8 cellular contexts compared by ENCODE assay signal in genomic region chr4:13546855-13547562, GRCh38. TPM values are rescaled to one million over a fixed set of nuclear protein-coding genes. Genes with fewer than 3 reads are reported as not detected.
DNase-seq lines count a peak whose midpoint lies in the region; FAIRE-seq and TF ChIP-seq lines count a peak whose summit lies in the region.

No MANE protein-coding gene starts in this region.

- peak overlapping the region; percentile 64; the same call in 1 of the 2 replicates for H2BK12ac ChIP-seq in H1 (ENCODE audit: low read depth, low read length)

- H4K8ac ChIP-seq in H1 (ENCODE audit: extremely low read depth, insufficient read depth, low read length), result no peak overlapping the region; the same call in 1 of the 2 replicates

- no peak overlapping the region for H2BK120ac ChIP-seq in H1 (replicated peaks; ENCODE audit: low read depth, low read length)

- H2BK15ac ChIP-seq in H1 (ENCODE audit: low read length), result no peak overlapping the region; the same call in 1 of the 2 replicates

- H3K27ac ChIP-seq in Karpas-422 (ENCODE audit: low read length) (no peak overlapping the region), H1 (ENCODE audit: low read depth, low read length) (no peak overlapping the region), osteoblast (ENCODE audit: low read depth, low read length) (no peak overlapping the region)

- no peak overlapping the region; the same call in 1 of the 2 replicates for H2BK5ac ChIP-seq in H1 (ENCODE audit: low read depth, low read length)

- no peak overlapping the region for H3K56ac ChIP-seq in H1 (replicated peaks; ENCODE audit: insufficient read length, low read depth, low read length)

- H3K9me2 ChIP-seq in Karpas-422 (replicated peaks; ENCODE audit: insufficient read depth, low read length), result no peaks in the 10 kb centered on the region

- CTCF ChIA-PET in GM10248 (lab: Yijun Ruan, JAX), result interaction anchor here (1.0 to 4.0 kb wide), 5 partner anchors 10 to 822 kb away, joined by 3 to 13 read pairs (median 7); no protein-coding TSS in a partner anchor
- CTCF ChIA-PET in H1 (lab: Charles Lee; ENCODE audit: partially characterized antibody), result interaction anchor here (1.1 to 3.4 kb wide), 5 partner anchors 16 to 818 kb away, joined by 4 to 13 read pairs (median 5); no protein-coding TSS in a partner anchor

- H3K27me3 ChIP-seq in Karpas-422 (ENCODE audit: low read length) (no peaks in the 10 kb centered on the region; the same call in 1 of the 2 replicates), H1 (replicated peaks in 1 of 4; ENCODE audit: control insufficient read depth in 3 of 4, extremely low read depth in 1 of 4, insufficient read depth in 3 of 4, low read length in 3 of 4) (peaks cover 48 to 81% (median 61%) of the 10 kb centered on the region in 4 experiments), osteoblast (ENCODE audit: insufficient read depth, low read length) (peaks cover 43% of the 10 kb centered on the region)

- no peak overlapping the region for H4K5ac ChIP-seq in H1 (ENCODE audit: insufficient read length, low read depth, low read length)

- peak overlapping the region; percentile 17 for H4K91ac ChIP-seq in H1 (replicated peaks; ENCODE audit: insufficient read length, low read length)

- no peak for TF ChIP-seq EP300 in H1 (IDR thresholded peaks at IDR 0.05; ENCODE audit: borderline replicate concordance in 1 of 2, low read depth in 2 of 2, low read length in 2 of 2)

- no peak overlapping the region for H3K4ac ChIP-seq in H1 (replicated peaks; ENCODE audit: insufficient read length, low read depth, low read length)

- H3K9me3 ChIP-seq in Karpas-422 (ENCODE audit: low read length) (no peaks in the 10 kb centered on the region), H1 (ENCODE audit: insufficient read depth in 2 of 2, low read depth in 1 of 2, low read length in 1 of 2) (no peaks in the 10 kb centered on the region), osteoblast (ENCODE audit: low read depth, low read length) (no peaks in the 10 kb centered on the region)

- TF ChIP-seq CTCF in GM10248 (IDR thresholded peaks at IDR 0.05; ENCODE audit: control extremely low read depth, extremely low read depth, low read depth, missing control alignments) (no peak), H1 (IDR thresholded peaks at IDR 0.05; ENCODE audit: control extremely low read depth in 1 of 3, insufficient read depth in 1 of 3, low read depth in 1 of 3, low read length in 3 of 3) (no peak), osteoblast (IDR thresholded peaks at IDR 0.05; ENCODE audit: extremely low read depth, low read depth, low read length) (no peak)

- no peaks in the 10 kb centered on the region for H3K36me3 ChIP-seq in Karpas-422 (ENCODE audit: insufficient read depth, low read length)
- peaks cover 0 to 11% (median 0%) of the 10 kb centered on the region in 4 experiments; a peak in 1 of 8 replicates for H3K36me3 ChIP-seq in H1 (ENCODE audit: control insufficient read depth in 2 of 4, insufficient read depth in 4 of 4, low read length in 3 of 4)
- H3K36me3 ChIP-seq in osteoblast (ENCODE audit: insufficient read depth, low read length), result no peaks in the 10 kb centered on the region

- H3K18ac ChIP-seq in H1 (ENCODE audit: extremely low read depth, low read length), result peak overlapping the region; percentile 32; the same call in 1 of the 2 replicates

- no peak overlapping the region for H3K23ac ChIP-seq in H1 (ENCODE audit: insufficient read length)

- no peak for FAIRE-seq in H1 (lab: Jason Lieb, UNC)

- 4% methylated on average over 55 of the region's 62 CpGs; no CpG with 5 or more reads in 1 of the 2 experiments for WGBS in H1 (ENCODE audit: extremely low coverage in 1 of 2, insufficient coverage in 1 of 2, insufficient read length in 1 of 2, insufficient replicate concordance in 2 of 2, low coverage in 1 of 2, low lambda C conversion rate in 2 of 2, missing lambda C conversion rate in 1 of 2), 2 experiments

- POLR2A ChIA-PET in GM10248 (lab: Yijun Ruan, JAX), result no interaction called here
- POLR2A ChIA-PET in H1 (lab: Charles Lee; ENCODE audit: partially characterized antibody), result interaction anchor here (1.1 kb wide), 1 partner anchor 17 kb away, joined by 5 read pairs; no protein-coding TSS in a partner anchor

- H3K79me1 ChIP-seq in H1 (ENCODE audit: low read depth, low read length), result no peaks in the 10 kb centered on the region

- DNase-seq in GM10248 (ENCODE audit: extremely low spot score) (peak; percentile 33), Karpas-422 (no peak), H1 (ENCODE audit: low read depth in 1 of 2, low spot score in 2 of 2) (peak in 1 of 2 experiments; percentile 84), osteoblast (ENCODE audit: insufficient read length, low spot score, missing footprints) (peak; percentile 81), H4 (ENCODE audit: low spot score) (no peak), cerebellar nuclear complex (lab: John Stamatoyannopoulos, UW) (no peak), putamen (ENCODE audit: low spot score) (no peak), occipital lobe (lab: John Stamatoyannopoulos, UW) (no peak)

- H2BK20ac ChIP-seq in H1 (ENCODE audit: low read length), result no peak overlapping the region

- H4K20me1 ChIP-seq in Karpas-422 (ENCODE audit: insufficient read depth, low read depth, low read length), result no peaks in the 10 kb centered on the region
- H4K20me1 ChIP-seq in H1 (replicated peaks in 1 of 2; ENCODE audit: control insufficient read depth in 1 of 2, insufficient read depth in 2 of 2, low read length in 2 of 2), result peaks cover 4% of the 10 kb centered on the region in 2 experiments
- no peaks in the 10 kb centered on the region for H4K20me1 ChIP-seq in osteoblast (ENCODE audit: insufficient read depth, low read length)

- H3K79me2 ChIP-seq in Karpas-422 (ENCODE audit: low read length) (no peaks in the 10 kb centered on the region), H1 (ENCODE audit: control insufficient read depth in 1 of 2, insufficient read depth in 2 of 2, low read length in 2 of 2) (no peaks in the 10 kb centered on the region), osteoblast (ENCODE audit: insufficient read depth, low read length) (no peaks in the 10 kb centered on the region)

- H2AFZ ChIP-seq in Karpas-422 (ENCODE audit: low read length) (peak overlapping the region; percentile 79), H1 (ENCODE audit: low read length) (peak overlapping the region; percentile 38; the same call in 1 of the 2 replicates), osteoblast (ENCODE audit: low read length) (peak overlapping the region; percentile 32)

- no peak; a peak in 1 of 4 replicates for TF ChIP-seq RAD21 in H1 (IDR thresholded peaks at IDR 0.05 in 1 of 2, conservative IDR thresholded peaks at IDR 0.05 in 1 of 2; ENCODE audit: low read depth in 2 of 2, low read length in 2 of 2)

- H3K4me1 ChIP-seq in Karpas-422 (ENCODE audit: low read length), result peaks cover 20% of the 10 kb centered on the region
- H3K4me1 ChIP-seq in H1 (replicated peaks in 1 of 4; ENCODE audit: control insufficient read depth in 3 of 4, insufficient read depth in 4 of 4, low read length in 3 of 4), result peaks cover 7 to 18% (median 16%) of the 10 kb centered on the region in 4 experiments
- peaks cover 24% of the 10 kb centered on the region for H3K4me1 ChIP-seq in osteoblast (ENCODE audit: insufficient read depth, low read length)

- peaks cover 14% of the 10 kb centered on the region for H3K23me2 ChIP-seq in H1 (ENCODE audit: low read depth, low read length)

- H3K9ac ChIP-seq in Karpas-422 (ENCODE audit: low read length) (peak overlapping the region; percentile 66), H1 (replicated peaks in 1 of 4; ENCODE audit: extremely low read depth in 1 of 4, low read depth in 3 of 4, low read length in 3 of 4) (no peak overlapping the region; a peak in 2 of 7 replicates)

- no peak overlapping the region for H3K14ac ChIP-seq in H1 (ENCODE audit: insufficient read length)

- no peak overlapping the region for H2AK5ac ChIP-seq in H1 (ENCODE audit: low read depth, low read length)

- H3K4me2 ChIP-seq in Karpas-422 (ENCODE audit: low read depth, low read length, poor library complexity, severe bottlenecking), result peak overlapping the region; percentile 75
- peak overlapping the region; percentile 86 to 96 for H3K4me2 ChIP-seq in H1 (ENCODE audit: insufficient read depth in 1 of 2, low read depth in 2 of 2, low read length in 2 of 2)
- H3K4me2 ChIP-seq in osteoblast (ENCODE audit: insufficient read depth, low read length), result peak overlapping the region; percentile 63

- TF ChIP-seq POLR2A in H1 (IDR thresholded peaks at IDR 0.05; ENCODE audit: control extremely low read depth in 1 of 2, low read depth in 2 of 2, low read length in 2 of 2), result no peak

- H3K4me3 ChIP-seq in Karpas-422 (ENCODE audit: low read length), result peak overlapping the region; percentile 66
- H3K4me3 ChIP-seq in H1 (ENCODE audit: extremely low read depth in 1 of 4, insufficient read depth in 2 of 4, low read depth in 3 of 4, low read length in 4 of 4), result peak overlapping the region; percentile 38 to 74 (median 52)
- H3K4me3 ChIP-seq in osteoblast (ENCODE audit: insufficient read depth, low read length), result peak overlapping the region; percentile 62

TF ChIP-seq in H1, 55 proteins besides CTCF, POLR2A, EP300 and RAD21 (continues in another document):
- TF ChIP-seq CTBP2 (IDR thresholded peaks at IDR 0.05; ENCODE audit: borderline replicate concordance, insufficient read depth, insufficient read length, low read length) (peak; percentile 50), SUZ12 (IDR thresholded peaks at IDR 0.05; ENCODE audit: low read length) (peak; percentile 98; the same call in 1 of the 2 replicates), JUND (IDR thresholded peaks at IDR 0.05; ENCODE audit: low read length) (no peak), EGR1 (IDR thresholded peaks at IDR 0.05; ENCODE audit: borderline replicate concordance, low read depth, low read length) (0 out of 2 replicates have a peak, but pooled peaks have one; percentile 15)
- TF ChIP-seq, protein P1, sequence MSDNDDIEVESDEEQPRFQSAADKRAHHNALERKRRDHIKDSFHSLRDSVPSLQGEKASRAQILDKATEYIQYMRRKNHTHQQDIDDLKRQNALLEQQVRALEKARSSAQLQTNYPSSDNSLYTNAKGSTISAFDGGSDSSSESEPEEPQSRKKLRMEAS (IDR thresholded peaks at IDR 0.05), result peak; percentile 69

RNA-seq across cellular contexts. Expression of gene NKX3-2, which starts 2.7 kb away (rescaled TPM):
- 0.07 TPM in 1 of 2 replicates, not detected in the other for total RNA-seq in Karpas-422 (2014; rRNA removed; shearing (Covaris generic); ENCODE audit: low replicate concordance)
- 0.11 and 0.13 TPM in 2 replicates for total RNA-seq in H1 (2021; fragmentation: NEBNext Ultra II Directional; extraction: Animal tissue kit (Norgen Biotek cat#: 25700))
- 0.03 TPM in 1 of 2 replicates, not detected in the other for polyA plus RNA-seq in H1 (2011; rRNA removed)
- polyA plus RNA-seq in H1 (2011; cell fraction: cytosol; rRNA removed), result 0.03 TPM
- polyA plus RNA-seq in H1 (2011; cell fraction: nucleus; rRNA removed), result 0.06 TPM
- polyA plus RNA-seq in H1 (2012, experiment 1 of 2), result 0.07 TPM in 1 of 4 replicates, not detected in the others
- not detected for polyA plus RNA-seq in H1 (2012, experiment 2 of 2)
- 0.06 TPM for polyA plus RNA-seq in H1 (2013, experiment 1 of 2)
- polyA plus RNA-seq in H1 (2013, experiment 2 of 2), result 0.06 TPM
- not detected in 2 replicates for polyA minus RNA-seq in H1 (2011; rRNA and poly(A)+ RNA removed)
- polyA minus RNA-seq in H1 (2011; cell fraction: cytosol; rRNA and poly(A)+ RNA removed), result not detected
- polyA minus RNA-seq in H1 (2011; cell fraction: nucleus; rRNA and poly(A)+ RNA removed), result not detected
- total RNA-seq in osteoblast, result 0.72 and 1.2 TPM in 2 replicates
- total RNA-seq in H4 (2014; rRNA removed; shearing (Covaris generic)), result 0.04 and 0.66 TPM in 2 replicates
- not detected for total RNA-seq in occipital lobe

Comparison
In these comparisons a context has a peak if more than half of its experiments do, and no peak if none do; other contexts are left out.
1. DNase-seq: peak in GM10248 (single experiment) and osteoblast (single experiment); none in Karpas-422 (single experiment), H4 (single experiment), cerebellar nuclear complex (0 of 2), putamen (single experiment) and occipital lobe (single experiment).
2. Peak in every context shown above with its lines, with median percentiles within 50 percentile points of each other: H2AFZ ChIP-seq, H3K4me2 ChIP-seq and H3K4me3 ChIP-seq.